ENCODE assay signal across 8 cellular contexts in the genomic region with DNA sequence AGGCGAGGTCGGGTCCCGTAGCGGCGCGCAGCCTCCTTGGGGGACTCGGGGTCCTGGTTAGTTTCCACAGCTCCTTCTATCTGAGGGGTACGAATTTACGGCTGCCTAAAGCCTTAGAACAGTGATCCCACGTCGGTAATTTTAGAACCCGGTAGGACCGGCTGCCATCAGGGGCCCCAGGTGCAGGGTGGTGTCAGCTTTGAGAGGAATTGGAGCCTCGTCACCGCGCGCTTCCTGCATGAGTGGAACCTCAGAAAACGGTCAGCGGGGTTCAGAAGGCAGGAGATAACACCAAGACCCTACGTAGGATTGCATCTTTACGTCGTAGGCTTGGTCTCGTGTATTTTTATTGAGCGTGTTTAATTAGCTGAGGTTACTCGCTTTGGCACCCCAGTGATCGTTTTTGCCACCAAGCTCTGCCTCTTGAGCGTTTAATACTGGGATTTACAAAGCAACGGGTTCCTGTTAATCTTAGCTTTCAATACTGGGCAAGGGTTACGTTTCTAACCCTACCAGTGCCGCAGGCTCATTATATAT. TPM values are rescaled to one million over a fixed set of nuclear protein-coding genes. Genes with fewer than 3 reads are reported as not detected.
DNase-seq lines count a peak whose midpoint lies in the region; ATAC-seq and TF ChIP-seq lines count a peak whose summit lies in the region.

No MANE protein-coding gene starts in this region.

- H3K27me3 Mint-ChIP-seq in activated CD8-positive, alpha-beta T cell treated with anti-CD3 and anti-CD28 coated beads for 36 hours, result peaks cover 28% of the 10 kb centered on the region

- 4 to 6% methylated on average over 13 to 16 of the region's 30 CpGs for WGBS in esophagus squamous epithelium, 2 donors

- H2AFZ ChIP-seq in neuron (ENCODE audit: low read depth, low read length), result peak overlapping the region; percentile 87

- H3K4me1 Mint-ChIP-seq in activated CD8-positive, alpha-beta T cell treated with anti-CD3 and anti-CD28 coated beads for 36 hours (ENCODE audit: low read depth), result peaks cover 10% of the 10 kb centered on the region

- H3K27ac ChIP-seq in esophagus squamous epithelium (peak overlapping the region; percentile 85 to 90 (median 88)), vagina (peak overlapping the region; percentile 46)

- H3K4me3 Mint-ChIP-seq in activated CD8-positive, alpha-beta T cell treated with anti-CD3 and anti-CD28 coated beads for 36 hours, result peak overlapping the region; percentile 83

- H3K36me3 Mint-ChIP-seq in activated CD8-positive, alpha-beta T cell treated with anti-CD3 and anti-CD28 coated beads for 36 hours (ENCODE audit: low read depth), result peaks cover 5% of the 10 kb centered on the region

- peaks cover 9% of the 10 kb centered on the region for H3K9me3 Mint-ChIP-seq in activated CD8-positive, alpha-beta T cell treated with anti-CD3 and anti-CD28 coated beads for 36 hours

- H3K4me3 ChIP-seq in NB4 (ENCODE audit: low read depth, low read length), result peak overlapping the region; percentile 70
- peak overlapping the region; percentile 65 to 98 (median 75) for H3K4me3 ChIP-seq in esophagus squamous epithelium
- peak overlapping the region; percentile 61 for H3K4me3 ChIP-seq in neuron (ENCODE audit: low read length)
- H3K4me3 ChIP-seq in vagina, result peak overlapping the region; percentile 72 to 84

- no peaks in the 10 kb centered on the region for H3K36me3 ChIP-seq in esophagus squamous epithelium
- no peaks in the 10 kb centered on the region for H3K36me3 ChIP-seq in neuron (ENCODE audit: insufficient read depth, low read length)
- no peaks in the 10 kb centered on the region for H3K36me3 ChIP-seq in vagina

- H3K27ac Mint-ChIP-seq in activated CD8-positive, alpha-beta T cell treated with anti-CD3 and anti-CD28 coated beads for 36 hours, result peak overlapping the region; percentile 84

- intact Hi-C loops in activated CD8-positive, alpha-beta T cell treated with anti-CD3 and anti-CD28 coated beads for 36 hours (cut with micrococcal nuclease), result no loop called here
- intact Hi-C loops in esophagus squamous epithelium (cut with DNase I), result no loop called here
- intact Hi-C loops in vagina (cut with DNase I), result no loop called here

- H3K9me3 ChIP-seq in esophagus squamous epithelium (peaks cover 0 to 10% (median 7%) of the 10 kb centered on the region in 3 donors), neuron (ENCODE audit: low read length) (peaks cover 4% of the 10 kb centered on the region), vagina (no peaks in the 10 kb centered on the region)

- H3K4me1 ChIP-seq in esophagus squamous epithelium, result peaks cover 6 to 33% (median 14%) of the 10 kb centered on the region in 3 donors
- H3K4me1 ChIP-seq in neuron (ENCODE audit: insufficient read depth, low read length), result no peaks in the 10 kb centered on the region
- peaks cover 5% of the 10 kb centered on the region for H3K4me1 ChIP-seq in vagina

- POLR2A ChIA-PET in activated CD8-positive, alpha-beta T cell treated with anti-CD3 and anti-CD28 coated beads for 36 hours (lab: Charles Lee), result interaction anchor here (0.9 to 1.3 kb wide), 3 partner anchors 10 to 28 kb away, joined by 3 to 5 read pairs (median 3); no protein-coding TSS in a partner anchor

- H3K27me3 ChIP-seq in esophagus squamous epithelium (no peaks in the 10 kb centered on the region), neuron (ENCODE audit: insufficient read depth, low read length) (no peaks in the 10 kb centered on the region), vagina (no peaks in the 10 kb centered on the region)

- TF ChIP-seq CTCF in NB4 (IDR thresholded peaks at IDR 0.05; ENCODE audit: low read depth, low read length) (no peak), esophagus squamous epithelium (IDR thresholded peaks at IDR 0.05) (no peak), vagina (IDR thresholded peaks at IDR 0.05) (no peak)
- TF ChIP-seq CTCF in activated CD8-positive, alpha-beta T cell treated with anti-CD3 and anti-CD28 coated beads for 36 hours (IDR thresholded peaks at IDR 0.05), result no peak

- TF ChIP-seq POLR2A in NB4 (IDR thresholded peaks at IDR 0.05; ENCODE audit: extremely low read depth, insufficient read length) (no peak), esophagus squamous epithelium (IDR thresholded peaks at IDR 0.05) (no peak), vagina (IDR thresholded peaks at IDR 0.05) (no peak)

- CTCF ChIA-PET in activated CD8-positive, alpha-beta T cell treated with anti-CD3 and anti-CD28 coated beads for 36 hours (lab: Charles Lee), result no interaction called here

- peak; percentile 53 for ATAC-seq in HG02571 (IDR thresholded peaks at IDR 0.05; ENCODE audit: unreplicated experiment)
- peak; percentile 64 for ATAC-seq in activated CD8-positive, alpha-beta T cell treated with anti-CD3 and anti-CD28 coated beads for 36 hours

- peak; percentile 30 for DNase-seq in NCI-H1105 treated with DMSO at 0.1 percent for 48 hours (lab: John Stamatoyannopoulos, UW)
- no peak for DNase-seq in NCI-H1105 (lab: John Stamatoyannopoulos, UW)
- DNase-seq in NB4 (ENCODE audit: low read depth), result peak; percentile 83
- peak; percentile 78 for DNase-seq in activated CD8-positive, alpha-beta T cell treated with anti-CD3 and anti-CD28 coated beads for 36 hours
- no peak for DNase-seq in esophagus squamous epithelium (lab: John Stamatoyannopoulos, UW)
- no peak for DNase-seq in vagina (ENCODE audit: extremely low spot score in 2 of 2)

RNA-seq across cellular contexts. Expression of gene RNF32, which starts 0.4 kb away (rescaled TPM):
- under 1 TPM; 0.43 TPM for total RNA-seq in activated CD8-positive, alpha-beta T cell treated with anti-CD3 and anti-CD28 coated beads for 36 hours
- total RNA-seq in esophagus squamous epithelium, result 1 to 10 TPM in 1 of 4 donors, under 1 TPM in 2, not detected in 1; 0.64 to 1.7 (median 0.66) TPM
- not detected for total RNA-seq in vagina

Comparison
In these comparisons a context has a peak if more than half of its experiments do, and no peak if none do; other contexts are left out.
1. DNase-seq: peak in NCI-H1105 treated with DMSO at 0.1 percent for 48 hours (single experiment), NB4 (single experiment) and activated CD8-positive, alpha-beta T cell treated with anti-CD3 and anti-CD28 coated beads for 36 hours (single experiment); none in NCI-H1105 (single experiment), esophagus squamous epithelium (single experiment) and vagina (0 of 2).
2. Peak in every context shown above with its lines, with median percentiles within 50 percentile points of each other: H3K4me3 ChIP-seq.